Comparison of ENCODE assay signal across 16 cellular contexts in genomic region chr9:114799441-114799840, GRCh38. TPM values are rescaled to one million over a fixed set of nuclear protein-coding genes. Genes with fewer than 3 reads are reported as not detected.
A peak's percentile ranks its signal among the peaks of the same experiment; 100 is the strongest.
DNase-seq lines count a peak whose midpoint lies in the region; ATAC-seq, FAIRE-seq and TF ChIP-seq lines count a peak whose summit lies in the region.
"Had no signal": no experiment of that assay in that cellular context is flagged by ENCODE, and none has a peak within 500 bp of the region (broad histone marks: within the 10 kb centered on the region; RNA-seq: fewer than 3 reads in every experiment).

No MANE protein-coding gene starts in this region.

- H3K9me3 ChIP-seq in A549 (no peaks in the 10 kb centered on the region), esophagus muscularis mucosa (no peaks in the 10 kb centered on the region)

- H3K4me1 Mint-ChIP-seq in activated T-helper 1 cell treated with anti-CD3 and anti-CD28 coated beads, Interleukin-12 subunit alpha, Interleukin-12 subunit beta, Interleukin-2, Interleukin-4 antibody, amounts not matched to agents 30 ng/mL and 10 ng/mL and 1 ng/mL, durations not matched to agents 14 hours and 24 hours and 36 hours (ENCODE audit: low read depth): peaks cover 8% of the 10 kb centered on the region

- intact Hi-C loops in esophagus muscularis mucosa (cut with DNase I): no loop called here
- intact Hi-C loops in activated T-helper 1 cell treated with anti-CD3 and anti-CD28 coated beads, Interleukin-12 subunit alpha, Interleukin-12 subunit beta, Interleukin-2, Interleukin-4 antibody, amounts not matched to agents 30 ng/mL and 10 ng/mL and 1 ng/mL, durations not matched to agents 14 hours and 24 hours and 36 hours (cut with micrococcal nuclease): no loop called here

- TF ChIP-seq POLR2A in A549 (IDR thresholded peaks at IDR 0.05; ENCODE audit: low read length) (no peak), esophagus muscularis mucosa (IDR thresholded peaks at IDR 0.05; ENCODE audit: low read depth) (no peak)

- H3K9me3 Mint-ChIP-seq in activated T-helper 1 cell treated with anti-CD3 and anti-CD28 coated beads, Interleukin-12 subunit alpha, Interleukin-12 subunit beta, Interleukin-2, Interleukin-4 antibody, amounts not matched to agents 30 ng/mL and 10 ng/mL and 1 ng/mL, durations not matched to agents 14 hours and 24 hours and 36 hours: no peaks in the 10 kb centered on the region
- H3K9me3 Mint-ChIP-seq: HFFc6 had no signal

- CTCF ChIA-PET in A549 (lab: Yijun Ruan, JAX): interaction anchor here (1.5 to 1.7 kb wide), 2 partner anchors 12 to 61 kb away, joined by 3 to 8 read pairs; no protein-coding TSS in a partner anchor

- POLR2A ChIA-PET in A549 (lab: Yijun Ruan, JAX): interaction anchor here (0.8 kb wide), 1 partner anchor 20 kb away, joined by 4 read pairs; no protein-coding TSS in a partner anchor

- FAIRE-seq in A549 (lab: Jason Lieb, UNC): peak; percentile 32

- DNase-seq in A549 (ENCODE audit: low read depth in 1 of 2, low spot score in 1 of 2) (peak; percentile 50 to 79), HuH-7 (ENCODE audit: low spot score) (peak; percentile 65), ecto neural progenitor cell (ENCODE audit: low spot score) (peak; percentile 71), lung microvascular endothelial cell (ENCODE audit: low read depth in 2 of 2) (peak; percentile 36 to 38), NCI-H2171 treated with DMSO at 0.1 percent for 48 hours (lab: John Stamatoyannopoulos, UW) (no peak), esophagus muscularis mucosa (ENCODE audit: extremely low spot score) (no peak)
- DNase-seq in activated T-helper 1 cell treated with anti-CD3 and anti-CD28 coated beads, Interleukin-12 subunit alpha, Interleukin-12 subunit beta, Interleukin-2, Interleukin-4 antibody, amounts not matched to agents 30 ng/mL and 10 ng/mL and 1 ng/mL, durations not matched to agents 14 hours and 24 hours and 36 hours (ENCODE audit: low spot score): no peak
- DNase-seq: activated CD4-positive, alpha-beta T cell treated with anti-CD3 and anti-CD28 coated beads, Interleukin-2, amount 50 U/mL, for 1 hour; HFFc6; hippocampal formation; NCI-H187 treated with DMSO at 0.1 percent for 48 hours; nucleus accumbens; stimulated activated CD4-positive, alpha-beta T cell treated with anti-CD3 and anti-CD28 coated beads, Interleukin-12 subunit alpha, Interleukin-12 subunit beta, amount 100 ng/mL, for 4 hours; T1000 had no signal

- no peak overlapping the region for H3K27ac Mint-ChIP-seq in activated T-helper 1 cell treated with anti-CD3 and anti-CD28 coated beads, Interleukin-12 subunit alpha, Interleukin-12 subunit beta, Interleukin-2, Interleukin-4 antibody, amounts not matched to agents 30 ng/mL and 10 ng/mL and 1 ng/mL, durations not matched to agents 14 hours and 24 hours and 36 hours
- H3K27ac Mint-ChIP-seq: HFFc6 had no signal

- H3K36me3 ChIP-seq in esophagus muscularis mucosa: no peaks in the 10 kb centered on the region

- no peak overlapping the region for H3K4me3 Mint-ChIP-seq in activated T-helper 1 cell treated with anti-CD3 and anti-CD28 coated beads, Interleukin-12 subunit alpha, Interleukin-12 subunit beta, Interleukin-2, Interleukin-4 antibody, amounts not matched to agents 30 ng/mL and 10 ng/mL and 1 ng/mL, durations not matched to agents 14 hours and 24 hours and 36 hours
- H3K4me3 Mint-ChIP-seq: HFFc6 had no signal

- H3K27me3 Mint-ChIP-seq in activated T-helper 1 cell treated with anti-CD3 and anti-CD28 coated beads, Interleukin-12 subunit alpha, Interleukin-12 subunit beta, Interleukin-2, Interleukin-4 antibody, amounts not matched to agents 30 ng/mL and 10 ng/mL and 1 ng/mL, durations not matched to agents 14 hours and 24 hours and 36 hours (ENCODE audit: insufficient read depth): peaks cover 8% of the 10 kb centered on the region

- peaks cover 0 to 5% (median 0%) of the 10 kb centered on the region in 4 donors for H3K27me3 ChIP-seq in esophagus muscularis mucosa

- TF ChIP-seq CTCF in A549 (IDR thresholded peaks at IDR 0.05) (no peak), esophagus muscularis mucosa (IDR thresholded peaks at IDR 0.05) (no peak)

- H3K4me1 ChIP-seq in A549: peaks cover 58% of the 10 kb centered on the region
- H3K4me1 ChIP-seq in esophagus muscularis mucosa: peaks cover 0 to 5% (median 0%) of the 10 kb centered on the region in 4 donors

- ATAC-seq in A549 (peak; percentile 65 to 85; a peak in 5 of 6 replicates), HG03439 (IDR thresholded peaks at IDR 0.05; ENCODE audit: unreplicated experiment) (no peak)

- peak overlapping the region; percentile 64 for H3K4me2 ChIP-seq in A549

- H3K27ac ChIP-seq in A549 (peak overlapping the region; percentile 55 to 80; a peak in 5 of 6 replicates), esophagus muscularis mucosa (replicated peaks in 1 of 4) (no peak overlapping the region)
- H3K27ac ChIP-seq: coronary artery had no signal

- H3K36me3 Mint-ChIP-seq in activated T-helper 1 cell treated with anti-CD3 and anti-CD28 coated beads, Interleukin-12 subunit alpha, Interleukin-12 subunit beta, Interleukin-2, Interleukin-4 antibody, amounts not matched to agents 30 ng/mL and 10 ng/mL and 1 ng/mL, durations not matched to agents 14 hours and 24 hours and 36 hours (ENCODE audit: low read depth): peaks cover 5% of the 10 kb centered on the region

- TF ChIP-seq RAD21 in A549 (conservative IDR thresholded peaks at IDR 0.05 in 1 of 2, IDR thresholded peaks at IDR 0.05 in 1 of 2): 0 out of 5 replicates have a peak, but pooled peaks of 1 of the 2 experiments have one; percentile 11

- WGBS in A549 (ENCODE audit: missing lambda C conversion rate): 16% methylated on average over 4 of the region's 5 CpGs
- WGBS in esophagus muscularis mucosa: 74% methylated on average over 5 of the region's 5 CpGs

- peak in 1 of 2 experiments; percentile 16; a peak in 1 of 5 replicates for TF ChIP-seq EP300 in A549 (IDR thresholded peaks at IDR 0.05)
- TF ChIP-seq EP300 in esophagus muscularis mucosa (IDR thresholded peaks at IDR 0.05): no peak

- H3K4me3 ChIP-seq in A549 (no peak overlapping the region), esophagus muscularis mucosa (no peak overlapping the region)
- H3K4me3 ChIP-seq: coronary artery had no signal

TF ChIP-seq in A549, 52 proteins besides CTCF, POLR2A, EP300 and RAD21:
- TF ChIP-seq CHD2 (IDR thresholded peaks at IDR 0.05; ENCODE audit: low read length, partially characterized antibody) (no peak), SREBF2 (IDR thresholded peaks at IDR 0.05) (no peak), HOXA7 (CRISPR knock-in tag; IDR thresholded peaks at IDR 0.05) (no peak), RFX5 (IDR thresholded peaks at IDR 0.05) (no peak), MYC (IDR thresholded peaks at IDR 0.05; ENCODE audit: borderline replicate concordance, low read length) (no peak), SMC3 (IDR thresholded peaks at IDR 0.05) (0 out of 3 replicates have a peak, but pooled peaks have one; percentile 6), CBX2 (IDR thresholded peaks at IDR 0.05; ENCODE audit: borderline replicate concordance, low read depth) (no peak), BCL3 (IDR thresholded peaks at IDR 0.05) (no peak), HOXB5 (CRISPR knock-in tag; IDR thresholded peaks at IDR 0.05) (no peak), GATA3 (IDR thresholded peaks at IDR 0.05; ENCODE audit: borderline replicate concordance) (peak; percentile 65), HDAC2 (IDR thresholded peaks at IDR 0.05) (no peak), RARB (CRISPR knock-in tag; IDR thresholded peaks at IDR 0.05) (no peak)
TF ChIP-seq in A549: peak in this region for 2.

RNA-seq across cellular contexts. Expression of gene TNFSF15, which starts 6.4 kb away (rescaled TPM):
- polyA plus RNA-seq in A549 (2011; rRNA removed) (5.6 and 6.8 TPM in 2 replicates), A549 (2017; fragmentation: RNase III; extraction: RNeasy Plus Mini Kit Qiagen cat#74134 plus additional on column Dnase treatment) (1.6 to 3.1 TPM (median 2.8 TPM) in 3 replicates)
- polyA plus RNA-seq in A549 (2012; cell fraction: cytosol; rRNA removed): 0.17 and 0.25 TPM in 2 replicates
- 0.20 and 0.29 TPM in 2 replicates for polyA plus RNA-seq in A549 (2012; cell fraction: nucleus; rRNA removed)
- 5.7 and 6.9 TPM in 2 replicates for polyA minus RNA-seq in A549 (2011; rRNA and poly(A)+ RNA removed)
- total RNA-seq in lung microvascular endothelial cell (0.87 and 2.6 TPM in 2 replicates), esophagus muscularis mucosa (under 1 TPM; 0.06 to 0.83 (median 0.25) TPM)
- 1.4 and 1.5 TPM in 2 replicates for total RNA-seq in activated T-helper 1 cell treated with anti-CD3 and anti-CD28 coated beads, Interleukin-12 subunit alpha, Interleukin-12 subunit beta, Interleukin-2, Interleukin-4 antibody, amounts not matched to agents 30 ng/mL and 10 ng/mL and 1 ng/mL, durations not matched to agents 14 hours and 24 hours and 36 hours

Comparison
In these comparisons a context has a peak if more than half of its experiments do, and no peak if none do; other contexts are left out.
1. DNase-seq: peak in A549 (2 of 2), HuH-7 (single experiment), ecto neural progenitor cell (single experiment) and lung microvascular endothelial cell (2 of 2); none in NCI-H2171 treated with DMSO at 0.1 percent for 48 hours (single experiment), esophagus muscularis mucosa (single experiment) and activated T-helper 1 cell treated with anti-CD3 and anti-CD28 coated beads, Interleukin-12 subunit alpha, Interleukin-12 subunit beta, Interleukin-2, Interleukin-4 antibody, amounts not matched to agents 30 ng/mL and 10 ng/mL and 1 ng/mL, durations not matched to agents 14 hours and 24 hours and 36 hours (single experiment).
2. H3K27ac ChIP-seq: peak in A549 (2 of 2); none in esophagus muscularis mucosa (0 of 4).